In the genomic region with DNA sequence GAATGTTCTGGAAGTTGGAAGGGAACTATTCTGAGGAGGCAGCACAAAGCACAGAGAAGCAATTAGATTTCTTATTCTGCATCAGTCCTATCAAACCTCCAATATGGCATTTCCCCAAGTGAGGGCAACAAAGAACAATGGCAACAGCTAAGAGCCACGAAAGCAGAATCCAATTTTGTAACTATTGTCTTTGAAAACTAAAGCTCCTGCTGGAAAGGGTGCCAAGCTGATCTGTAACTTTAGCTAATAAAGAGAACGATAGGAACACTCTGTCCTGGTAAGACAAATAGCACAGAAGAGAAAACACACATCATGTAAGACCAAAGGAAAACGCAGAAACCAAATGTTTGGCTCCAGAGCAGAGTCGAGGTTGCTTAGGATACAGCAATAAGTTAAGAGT, we compare ENCODE assay signal across 17 cellular contexts.
DNase-seq lines count a peak whose midpoint lies in the region; ATAC-seq and TF ChIP-seq lines count a peak whose summit lies in the region.
"Had no signal": no experiment of that assay in that cellular context is flagged by ENCODE, and none has a peak within 500 bp of the region (broad histone marks: within the 10 kb centered on the region; RNA-seq: fewer than 3 reads in every experiment).

No MANE protein-coding gene starts in this region.

- in situ Hi-C loops in G401 (cut with HindIII; ENCODE audit: low sequenced_read_pairs), result no loop called here

- TF ChIP-seq CTCF in LNCaP clone FGC (IDR thresholded peaks at IDR 0.05; ENCODE audit: control insufficient read depth, extremely low read depth, insufficient read depth) (no peak), body of pancreas (IDR thresholded peaks at IDR 0.05) (no peak), smooth muscle cell (IDR thresholded peaks at IDR 0.05; ENCODE audit: borderline replicate concordance, insufficient read depth, poor library complexity, severe bottlenecking) (no peak)

- no peaks in the 10 kb centered on the region for H3F3A ChIP-seq in smooth muscle cell (ENCODE audit: low read depth)

- peaks cover 29% of the 10 kb centered on the region for H4K20me1 ChIP-seq in smooth muscle cell (ENCODE audit: low read depth)

- WGBS in body of pancreas, 2 donors, result 65 to 68% methylated on average over 4 of the region's 4 CpGs
- 89% methylated on average over 4 of the region's 4 CpGs for WGBS in smooth muscle cell (ENCODE audit: low lambda C conversion rate)

- H3K27me3 ChIP-seq in body of pancreas (no peaks in the 10 kb centered on the region), smooth muscle cell (ENCODE audit: low read depth) (no peaks in the 10 kb centered on the region)

- intact Hi-C loops in body of pancreas (cut with DNase I) (no loop called here), sciatic nerve (cut with DNase I) (no loop called here)

- H3K4me2 ChIP-seq in smooth muscle cell, result no peak overlapping the region

- no peaks in the 10 kb centered on the region for H3K79me2 ChIP-seq in smooth muscle cell (ENCODE audit: low read depth)

- DNase-seq in LNCaP clone FGC (ENCODE audit: low read depth) (peak; percentile 98), body of pancreas (no peak), globus pallidus (ENCODE audit: low spot score) (peak; percentile 75), sciatic nerve (ENCODE audit: low spot score) (no peak), smooth muscle cell (lab: John Stamatoyannopoulos, UW; ENCODE audit: unreplicated experiment) (no peak), G401 (ENCODE audit: low spot score) (no peak)
- DNase-seq in stimulated activated CD4-positive, alpha-beta T cell treated with anti-CD3 and anti-CD28 coated beads, Interleukin-4, amount 100 ng/mL, for 24 hours, result no peak
- no peak for DNase-seq in activated CD4-positive, alpha-beta T cell treated with anti-CD3 and anti-CD28 coated beads, Interleukin-2, amount 50 U/mL, for 4 hours
- DNase-seq: ACHN; CD8-positive, alpha-beta memory T cell; Karpas-422; NCI-H1105 treated with DMSO at 0.1 percent for 48 hours; NCI-H187 treated with DMSO at 0.1 percent for 48 hours; NCI-H2171 treated with DMSO at 0.1 percent for 48 hours; NCI-H510A; RPMI8226 had no signal

- H3K4me1 ChIP-seq in body of pancreas (no peaks in the 10 kb centered on the region), smooth muscle cell (ENCODE audit: low read depth) (peaks cover 15% of the 10 kb centered on the region)

- no peak for TF ChIP-seq POLR2A in body of pancreas (IDR thresholded peaks at IDR 0.05)

- no peaks in the 10 kb centered on the region for H3K36me3 ChIP-seq in body of pancreas (replicated peaks in 1 of 2; ENCODE audit: insufficient read depth in 1 of 2, low read depth in 2 of 2)
- no peaks in the 10 kb centered on the region for H3K36me3 ChIP-seq in smooth muscle cell (ENCODE audit: low read depth)

- ATAC-seq in body of pancreas (peak; percentile 9), sciatic nerve (peak; percentile 58)
- ATAC-seq: HepG2 had no signal

- H3K9ac ChIP-seq in smooth muscle cell (ENCODE audit: low read depth), result no peak overlapping the region

- no peak overlapping the region for H3K27ac ChIP-seq in body of pancreas
- H3K27ac ChIP-seq in smooth muscle cell (ENCODE audit: low read depth), result no peak overlapping the region

- no peak overlapping the region for H2AFZ ChIP-seq in smooth muscle cell (ENCODE audit: low read depth)

- no peaks in the 10 kb centered on the region for H3K9me3 ChIP-seq in body of pancreas
- H3K9me3 ChIP-seq in smooth muscle cell (replicated peaks; ENCODE audit: low read depth), result no peaks in the 10 kb centered on the region

- H3K4me3 ChIP-seq in LNCaP clone FGC (ENCODE audit: low read depth, low read length) (peak overlapping the region; percentile 28; the same call in 1 of the 2 replicates), body of pancreas (no peak overlapping the region), smooth muscle cell (no peak overlapping the region)

Comparison
In these comparisons a context has a peak if more than half of its experiments do, and no peak if none do; other contexts are left out.
1. DNase-seq: peak in LNCaP clone FGC (single experiment) and globus pallidus (single experiment); none in body of pancreas (0 of 4), sciatic nerve (single experiment), stimulated activated CD4-positive, alpha-beta T cell treated with anti-CD3 and anti-CD28 coated beads, Interleukin-4, amount 100 ng/mL, for 24 hours (single experiment), activated CD4-positive, alpha-beta T cell treated with anti-CD3 and anti-CD28 coated beads, Interleukin-2, amount 50 U/mL, for 4 hours (0 of 2), smooth muscle cell (single experiment) and G401 (single experiment).